Comparison of ENCODE assay signal across 23 cellular contexts in genomic region chrX:93580634-93581033, GRCh38.
"Had no signal": no experiment of that assay in that cellular context is flagged by ENCODE, and none has a peak within 500 bp of the region (broad histone marks: within the 10 kb centered on the region; RNA-seq: fewer than 3 reads in every experiment).

No MANE protein-coding gene starts in this region.

- H3K27me3 ChIP-seq: esophagus squamous epithelium, gastroesophageal sphincter, neural progenitor cell, ovary, right atrium auricular region, sigmoid colon, transverse colon had no signal

- DNase-seq: dermis blood vessel endothelial cell; esophagus squamous epithelium; foreskin fibroblast; glutamatergic neuron; kidney; left cardiac atrium; left ventricle myocardium inferior; mesenchymal stem cell; midbrain; nucleus accumbens; ovary; sigmoid colon; stimulated activated naive CD4-positive, alpha-beta T cell; stomach; substantia nigra; transverse colon had no signal

- ATAC-seq: gastroesophageal sphincter; left cardiac atrium; natural killer cell treated with Interleukin-12 subunit alpha and Interleukin-12 subunit beta and Interleukin-15 and Interleukin-18, amount 100 ng/mL, for 72 hours had no signal

- H3K27ac ChIP-seq: esophagus squamous epithelium, gastroesophageal sphincter, left ventricle myocardium inferior, neural progenitor cell, ovary, right atrium auricular region, sigmoid colon, skin epidermis, stomach, thoracic aorta, transverse colon had no signal

- H2AFZ ChIP-seq: neural progenitor cell had no signal

- H3K9ac ChIP-seq: neural progenitor cell had no signal

- H3K9me3 ChIP-seq: esophagus squamous epithelium, gastroesophageal sphincter, left ventricle myocardium inferior, ovary, right atrium auricular region, sigmoid colon, thoracic aorta, transverse colon had no signal

- H3K4me2 ChIP-seq: neural progenitor cell had no signal

- H3K36me3 ChIP-seq: esophagus squamous epithelium, gastroesophageal sphincter, left ventricle myocardium inferior, neural progenitor cell, ovary, right atrium auricular region, sigmoid colon, stomach, thoracic aorta, transverse colon had no signal

- H3K4me1 ChIP-seq: esophagus squamous epithelium, gastroesophageal sphincter, left ventricle myocardium inferior, neural progenitor cell, right atrium auricular region, sigmoid colon, stomach, transverse colon had no signal

- H3K4me3 ChIP-seq: esophagus squamous epithelium, gastroesophageal sphincter, left ventricle myocardium inferior, lung, neural progenitor cell, ovary, right atrium auricular region, sigmoid colon, skin epidermis, stomach, thoracic aorta, transverse colon had no signal
